Comparison of ENCODE assay signal across 27 cellular contexts in the genomic region with DNA sequence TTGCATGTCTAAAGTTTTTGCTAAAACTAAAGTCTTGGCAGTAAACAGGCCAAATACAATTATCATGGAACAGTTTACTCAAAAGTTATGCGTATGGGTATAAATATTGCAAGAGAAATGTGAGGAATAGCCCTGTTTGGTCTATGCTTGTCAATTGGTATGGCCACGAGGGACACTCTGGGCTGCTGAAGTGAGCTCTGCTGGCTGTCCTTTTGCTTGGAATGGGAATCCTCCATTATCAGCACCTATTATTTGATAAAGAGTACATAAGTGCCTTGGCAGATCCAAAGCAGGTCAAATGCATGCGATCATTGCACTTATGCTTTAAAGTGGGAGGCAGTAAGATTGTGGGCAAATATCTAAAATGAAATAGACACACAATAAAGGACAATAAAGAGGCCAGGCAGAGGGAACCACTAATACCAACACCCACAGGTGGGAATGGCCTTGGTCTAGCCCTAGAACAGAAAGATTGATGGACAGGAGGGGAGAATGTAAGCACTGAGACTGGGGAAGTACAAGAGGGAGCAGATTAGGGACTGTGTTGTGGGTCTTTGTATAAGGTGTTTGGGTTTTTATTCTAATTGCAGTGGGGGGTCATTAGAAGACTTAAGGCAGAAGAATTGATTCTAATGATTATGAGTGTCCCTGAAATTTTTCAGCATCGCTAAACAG.
"Had no signal": no experiment of that assay in that cellular context is flagged by ENCODE, and none has a peak within 500 bp of the region (broad histone marks: within the 10 kb centered on the region; RNA-seq: fewer than 3 reads in every experiment).

No MANE protein-coding gene starts in this region.

- H3K4me3 Mint-ChIP-seq: activated B cell treated with CpG ODN at 0.5 μM for 24 hours; activated CD4-positive, alpha-beta T cell treated with anti-CD3 and anti-CD28 coated beads for 36 hours; activated T-cell treated with anti-CD3 and anti-CD28 coated beads, Interleukin-2, amount 50 U/mL, for 24 hours; activated T-helper 17 cell treated with anti-CD3 and anti-CD28 coated beads, Interleukin-2, amount 50 U/mL, for 72 hours; effector memory CD8-positive, alpha-beta T cell; natural killer cell; type B pancreatic cell had no signal

- H3K36me3 ChIP-seq: ascending aorta, colonic mucosa, neutrophil, ovary, prostate gland, thoracic aorta had no signal

- H3K9me3 ChIP-seq: ascending aorta, colonic mucosa, neutrophil, ovary, prostate gland, thoracic aorta had no signal

- H3K27me3 Mint-ChIP-seq: activated B cell treated with CpG ODN at 0.5 μM for 24 hours; activated CD4-positive, alpha-beta T cell treated with anti-CD3 and anti-CD28 coated beads for 36 hours; activated T-cell treated with anti-CD3 and anti-CD28 coated beads, Interleukin-2, amount 50 U/mL, for 24 hours; activated T-helper 17 cell treated with anti-CD3 and anti-CD28 coated beads, Interleukin-2, amount 50 U/mL, for 72 hours; effector memory CD8-positive, alpha-beta T cell; type B pancreatic cell had no signal

- H3K9me3 Mint-ChIP-seq: activated B cell treated with CpG ODN at 0.5 μM for 24 hours; activated naive CD4-positive, alpha-beta T cell treated with anti-CD3 and anti-CD28 coated beads, Interleukin-2, amount 50 U/mL, for 72 hours; activated T-cell treated with anti-CD3 and anti-CD28 coated beads, Interleukin-2, amount 50 U/mL, for 24 hours; activated T-helper 17 cell treated with anti-CD3 and anti-CD28 coated beads, Interleukin-2, amount 50 U/mL, for 72 hours; effector memory CD8-positive, alpha-beta T cell; natural killer cell; type B pancreatic cell had no signal

- H3K36me3 Mint-ChIP-seq: natural killer cell had no signal

- H3K4me1 ChIP-seq: ascending aorta, colonic mucosa, prostate gland had no signal

- DNase-seq: activated B cell treated with CpG ODN at 0.5 μM for 24 hours; activated CD4-positive, alpha-beta T cell treated with anti-CD3 and anti-CD28 coated beads for 36 hours; activated CD4-positive, alpha-beta T cell treated with anti-CD3 and anti-CD28 coated beads, Interleukin-2, amount 50 U/mL, for 4 hours; activated CD8-positive, alpha-beta memory T cell treated with anti-CD3 and anti-CD28 coated beads for 24 hours; activated CD8-positive, alpha-beta memory T cell treated with anti-CD3 and anti-CD28 coated beads, Interleukin-2, amount 50 U/mL, for 4 hours; activated T-cell treated with anti-CD3 and anti-CD28 coated beads, Interleukin-2, amount 50 U/mL, for 24 hours; colonic mucosa; dorsolateral prefrontal cortex; effector memory CD8-positive, alpha-beta T cell; foreskin melanocyte; islet precursor cell; left colon; natural killer cell; ovary; stimulated activated CD4-positive, alpha-beta T cell treated with anti-CD3 and anti-CD28 coated beads, Interleukin-4, amount 100 ng/mL, for 24 hours; stimulated activated naive CD4-positive, alpha-beta T cell treated with Interleukin-2 at 50 U/mL for 16 hours; T-helper 1 cell; T-helper 9 cell had no signal

- H3K27ac Mint-ChIP-seq: activated B cell treated with CpG ODN at 0.5 μM for 24 hours; activated CD4-positive, alpha-beta T cell treated with anti-CD3 and anti-CD28 coated beads for 36 hours; activated naive CD4-positive, alpha-beta T cell treated with anti-CD3 and anti-CD28 coated beads, Interleukin-2, amount 50 U/mL, for 72 hours; activated T-cell treated with anti-CD3 and anti-CD28 coated beads, Interleukin-2, amount 50 U/mL, for 24 hours; activated T-helper 17 cell treated with anti-CD3 and anti-CD28 coated beads, Interleukin-2, amount 50 U/mL, for 72 hours; effector memory CD8-positive, alpha-beta T cell; natural killer cell; type B pancreatic cell had no signal

- H3K27ac ChIP-seq: ascending aorta, colonic mucosa, dorsolateral prefrontal cortex, neutrophil, ovary, prostate gland, thoracic aorta had no signal

- H3K4me3 ChIP-seq: ascending aorta, colonic mucosa, dorsolateral prefrontal cortex, lung, ovary, prostate gland, thoracic aorta had no signal

- H3K27me3 ChIP-seq: ascending aorta, colonic mucosa, dorsolateral prefrontal cortex, neutrophil, ovary had no signal

- H3K4me1 Mint-ChIP-seq: activated B cell treated with CpG ODN at 0.5 μM for 24 hours had no signal

- ATAC-seq: activated CD4-positive, alpha-beta T cell treated with anti-CD3 and anti-CD28 coated beads for 36 hours; activated naive CD4-positive, alpha-beta T cell treated with anti-CD3 and anti-CD28 coated beads, Interleukin-2, amount 50 U/mL, for 72 hours; activated T-helper 17 cell treated with anti-CD3 and anti-CD28 coated beads, Interleukin-2, amount 50 U/mL, for 72 hours; effector memory CD8-positive, alpha-beta T cell; esophagus mucosa; left colon; natural killer cell had no signal
